Comparison of ENCODE assay signal across 8 cellular contexts in the genomic region with DNA sequence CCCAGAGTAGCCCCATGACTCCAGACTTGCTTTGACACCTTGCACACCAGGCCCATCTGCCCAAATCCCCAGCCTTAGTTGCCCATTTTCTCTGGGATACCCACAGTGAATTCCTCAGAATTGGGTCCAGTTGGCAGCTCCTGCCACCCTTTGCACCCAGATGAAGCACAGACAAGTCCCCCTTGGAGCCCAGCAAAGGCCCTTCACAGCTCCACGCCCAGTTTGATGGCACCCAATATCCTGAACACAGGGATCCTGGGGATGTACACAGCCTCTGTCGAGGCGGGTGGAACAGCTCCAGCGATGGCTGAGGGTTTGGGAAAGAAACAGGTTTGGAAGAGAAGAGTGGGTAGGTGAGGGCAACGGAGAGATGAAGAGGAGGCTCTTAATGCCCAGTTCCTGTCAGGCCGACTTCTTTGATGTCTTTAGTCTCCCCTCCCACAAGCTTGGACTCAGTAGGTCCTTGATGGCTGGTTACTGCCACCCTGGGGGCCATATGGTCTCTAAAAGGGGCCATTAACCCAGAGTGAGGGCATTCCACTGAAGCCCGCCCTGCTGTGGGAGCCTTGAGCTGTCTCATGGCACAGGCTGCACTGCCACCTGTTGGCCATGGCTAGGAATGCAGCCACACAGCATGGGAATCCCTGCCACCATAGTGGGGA. TPM values are rescaled to one million over a fixed set of nuclear protein-coding genes. Genes with fewer than 3 reads are reported as not detected.
DNase-seq lines count a peak whose midpoint lies in the region; ATAC-seq and TF ChIP-seq lines count a peak whose summit lies in the region.

No MANE protein-coding gene starts in this region.

- peak overlapping the region; percentile 17 to 32 for H3K9ac ChIP-seq in duodenal mucosa (ENCODE audit: low read depth in 1 of 2, low read length in 2 of 2)

- no peaks in the 10 kb centered on the region for H3K27me3 Mint-ChIP-seq in activated CD4-positive, alpha-beta memory T cell treated with anti-CD3 and anti-CD28 coated beads, Interleukin-2, amount 10 ng/mL, durations not matched to agents 7 days and 5 days

- no peaks in the 10 kb centered on the region for H3K27me3 ChIP-seq in duodenal mucosa (ENCODE audit: control insufficient read depth in 1 of 2, insufficient read depth in 2 of 2, low read length in 2 of 2)

- no peak overlapping the region for H3K4me3 Mint-ChIP-seq in activated CD4-positive, alpha-beta memory T cell treated with anti-CD3 and anti-CD28 coated beads, Interleukin-2, amount 10 ng/mL, durations not matched to agents 7 days and 5 days

- no peaks in the 10 kb centered on the region for H3K4me1 Mint-ChIP-seq in activated CD4-positive, alpha-beta memory T cell treated with anti-CD3 and anti-CD28 coated beads, Interleukin-2, amount 10 ng/mL, durations not matched to agents 7 days and 5 days

- POLR2A ChIA-PET in GM10248 (lab: Yijun Ruan, JAX) = interaction anchor here (1.1 to 1.8 kb wide), 2 partner anchors 11 to 167 kb away, joined by 3 to 8 read pairs; no protein-coding TSS in a partner anchor
- POLR2A ChIA-PET in activated CD4-positive, alpha-beta memory T cell treated with anti-CD3 and anti-CD28 coated beads, Interleukin-2, amount 10 ng/mL, durations not matched to agents 7 days and 5 days (lab: Charles Lee) = interaction anchor here (0.8 to 3.7 kb wide), 9 partner anchors 10 to 80 kb away, joined by 3 to 52 read pairs (median 5); partner anchors contain the start of gene RNU5D-1

- peak; percentile 80 for ATAC-seq in HG03097 (IDR thresholded peaks at IDR 0.05; ENCODE audit: low FRiP score, unreplicated experiment)
- no peak for ATAC-seq in HG02884 (IDR thresholded peaks at IDR 0.05; ENCODE audit: unreplicated experiment)

- peak; percentile 98 for TF ChIP-seq CTCF in GM10248 (IDR thresholded peaks at IDR 0.05; ENCODE audit: control extremely low read depth, extremely low read depth, low read depth, missing control alignments)

- DNase-seq in GM10248 (ENCODE audit: extremely low spot score) (peak; percentile 84), NCI-H748 treated with DMSO at 0.1 percent for 48 hours (lab: John Stamatoyannopoulos, UW) (peak; percentile 23), medulla oblongata (ENCODE audit: extremely low spot score) (peak; percentile 93)
- DNase-seq in activated CD4-positive, alpha-beta memory T cell treated with anti-CD3 and anti-CD28 coated beads, Interleukin-2, amount 10 ng/mL, durations not matched to agents 7 days and 5 days = peak; percentile 77
- DNase-seq in stimulated activated CD8-positive, alpha-beta memory T cell treated with anti-CD3 and anti-CD28 coated beads, Interleukin-2, amount 100 ng/mL, for 48 hours (ENCODE audit: low read depth in 2 of 2) = peak; percentile 57 to 66

- H3K9me3 Mint-ChIP-seq in activated CD4-positive, alpha-beta memory T cell treated with anti-CD3 and anti-CD28 coated beads, Interleukin-2, amount 10 ng/mL, durations not matched to agents 7 days and 5 days = no peaks in the 10 kb centered on the region

- CTCF ChIA-PET in GM10248 (lab: Yijun Ruan, JAX) = interaction anchor here (0.7 to 8.6 kb wide), 65 partner anchors 10 to 659 kb away, joined by 3 to 204 read pairs (median 5); partner anchors contain the start of genes ARMH1, DMAP1 and TMEM53
- CTCF ChIA-PET in activated CD4-positive, alpha-beta memory T cell treated with anti-CD3 and anti-CD28 coated beads, Interleukin-2, amount 10 ng/mL, durations not matched to agents 7 days and 5 days (lab: Charles Lee) = interaction anchor here (0.8 to 4.9 kb wide), 27 partner anchors 10 to 440 kb away, joined by 3 to 65 read pairs (median 5); partner anchors contain the start of genes ARMH1, DMAP1 and TMEM53

- H3K4me3 ChIP-seq in duodenal mucosa (ENCODE audit: low read depth in 1 of 2, low read length in 2 of 2) = no peak overlapping the region

- peaks cover 39% of the 10 kb centered on the region in 2 donors for H3K4me1 ChIP-seq in duodenal mucosa (ENCODE audit: control insufficient read depth in 1 of 2, insufficient read depth in 2 of 2, low read length in 2 of 2)

- H3K36me3 Mint-ChIP-seq in activated CD4-positive, alpha-beta memory T cell treated with anti-CD3 and anti-CD28 coated beads, Interleukin-2, amount 10 ng/mL, durations not matched to agents 7 days and 5 days (ENCODE audit: low read depth) = peaks cover 22% of the 10 kb centered on the region

- H3K36me3 ChIP-seq in duodenal mucosa (ENCODE audit: control insufficient read depth in 1 of 2, insufficient read depth in 2 of 2, low read length in 2 of 2) = peaks cover 14 to 63% of the 10 kb centered on the region in 2 donors

- H3K9me3 ChIP-seq in duodenal mucosa (ENCODE audit: control insufficient read depth in 1 of 2, low read length in 2 of 2) = no peaks in the 10 kb centered on the region

- H3K27ac ChIP-seq in duodenal mucosa (ENCODE audit: low read depth, low read length) = no peak overlapping the region

- H3K27ac Mint-ChIP-seq in activated CD4-positive, alpha-beta memory T cell treated with anti-CD3 and anti-CD28 coated beads, Interleukin-2, amount 10 ng/mL, durations not matched to agents 7 days and 5 days = no peak overlapping the region

RNA-seq across cellular contexts. Expression of gene TMEM53, which starts 21.7 kb away (rescaled TPM):
- 1 to 10 TPM; 4.3 to 5.6 TPM for total RNA-seq in activated CD4-positive, alpha-beta memory T cell treated with anti-CD3 and anti-CD28 coated beads, Interleukin-2, amount 10 ng/mL, durations not matched to agents 7 days and 5 days

RNA-seq across cellular contexts. Expression of gene ARMH1, which starts 21.9 kb away (rescaled TPM):
- 10 to 100 TPM; 20.8 to 21.2 TPM for total RNA-seq in activated CD4-positive, alpha-beta memory T cell treated with anti-CD3 and anti-CD28 coated beads, Interleukin-2, amount 10 ng/mL, durations not matched to agents 7 days and 5 days

Comparison
In these comparisons a context has a peak if more than half of its experiments do, and no peak if none do; other contexts are left out.
1. DNase-seq: peak in every context shown above with its lines; median percentile 93 in medulla oblongata; 84 in GM10248; 77 in activated CD4-positive, alpha-beta memory T cell treated with anti-CD3 and anti-CD28 coated beads, Interleukin-2, amount 10 ng/mL, durations not matched to agents 7 days and 5 days; 62 in stimulated activated CD8-positive, alpha-beta memory T cell treated with anti-CD3 and anti-CD28 coated beads, Interleukin-2, amount 100 ng/mL, for 48 hours; 23 in NCI-H748 treated with DMSO at 0.1 percent for 48 hours.